17 cellular contexts compared by ENCODE assay signal in the genomic region with DNA sequence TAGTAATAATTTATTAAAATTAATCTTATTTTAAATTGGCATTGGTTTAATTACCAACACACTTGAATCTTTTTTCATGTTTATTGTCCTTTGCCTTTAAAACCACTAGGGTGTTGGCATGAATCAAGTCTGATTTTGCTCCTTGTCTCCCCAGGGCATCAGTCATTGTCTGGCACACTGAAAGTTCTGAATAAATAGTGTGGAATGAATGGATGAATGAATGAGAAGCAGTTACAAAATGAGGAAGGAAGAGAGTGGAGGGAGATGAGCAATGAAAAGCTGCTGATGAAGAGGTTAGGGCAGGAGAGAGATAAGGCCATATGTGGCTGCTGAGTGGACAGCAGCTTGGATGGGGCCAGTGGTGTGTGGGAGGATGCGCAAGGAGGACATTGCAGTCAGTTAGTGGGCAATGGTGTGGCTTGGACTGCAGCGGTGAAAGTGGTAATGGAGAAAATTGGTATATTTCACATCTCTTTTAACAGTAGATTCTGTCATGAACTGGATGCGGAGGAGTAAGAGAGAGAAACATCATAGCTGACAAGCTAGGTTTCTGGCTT.
"Had no signal": no experiment of that assay in that cellular context is flagged by ENCODE, and none has a peak within 500 bp of the region (broad histone marks: within the 10 kb centered on the region; RNA-seq: fewer than 3 reads in every experiment).

No MANE protein-coding gene starts in this region.

- H3K4me3 Mint-ChIP-seq: activated T-helper 17 cell treated with anti-CD3 and anti-CD28 coated beads, Interleukin-2, amount 50 U/mL, for 72 hours; effector memory CD8-positive, alpha-beta T cell; T-helper 2 cell treated with Interferon-gamma antibody and Interleukin-4, amounts not matched to agents 5 μg/mL and 100 μg/mL, for 36 hours had no signal

- DNase-seq: activated CD4-positive, alpha-beta T cell treated with anti-CD3 and anti-CD28 coated beads for 48 hours; activated naive CD4-positive, alpha-beta T cell treated with anti-CD3 and anti-CD28 coated beads, Interleukin-2, amount 50 U/mL, for 16 hours; central memory CD4-positive, alpha-beta T cell; cortex of kidney; effector memory CD8-positive, alpha-beta T cell; erythroblast; heart right ventricle; midbrain; retina; stimulated activated CD4-positive, alpha-beta T cell treated with anti-CD3 and anti-CD28 coated beads, Interleukin-15, amount 100 ng/mL, for 24 hours; stimulated activated CD4-positive, alpha-beta T cell treated with anti-CD3 and anti-CD28 coated beads, Interleukin-4, amount 100 ng/mL, for 24 hours; stomach; SW 1271; uterus had no signal

- ATAC-seq: activated T-helper 17 cell treated with anti-CD3 and anti-CD28 coated beads, Interleukin-2, amount 50 U/mL, for 72 hours; effector memory CD8-positive, alpha-beta T cell had no signal

- H3K27ac Mint-ChIP-seq: activated T-helper 17 cell treated with anti-CD3 and anti-CD28 coated beads, Interleukin-2, amount 50 U/mL, for 72 hours; effector memory CD8-positive, alpha-beta T cell; T-helper 2 cell treated with Interferon-gamma antibody and Interleukin-4, amounts not matched to agents 5 μg/mL and 100 μg/mL, for 36 hours had no signal

- H3K27me3 Mint-ChIP-seq: activated T-helper 17 cell treated with anti-CD3 and anti-CD28 coated beads, Interleukin-2, amount 50 U/mL, for 72 hours had no signal

- FAIRE-seq: keratinocyte had no signal

- H3K4me1 Mint-ChIP-seq: activated T-helper 17 cell treated with anti-CD3 and anti-CD28 coated beads, Interleukin-2, amount 50 U/mL, for 72 hours had no signal

- H3K9me3 Mint-ChIP-seq: activated T-helper 17 cell treated with anti-CD3 and anti-CD28 coated beads, Interleukin-2, amount 50 U/mL, for 72 hours; effector memory CD8-positive, alpha-beta T cell; T-helper 2 cell treated with Interferon-gamma antibody and Interleukin-4, amounts not matched to agents 5 μg/mL and 100 μg/mL, for 36 hours had no signal
